In the genomic region with DNA sequence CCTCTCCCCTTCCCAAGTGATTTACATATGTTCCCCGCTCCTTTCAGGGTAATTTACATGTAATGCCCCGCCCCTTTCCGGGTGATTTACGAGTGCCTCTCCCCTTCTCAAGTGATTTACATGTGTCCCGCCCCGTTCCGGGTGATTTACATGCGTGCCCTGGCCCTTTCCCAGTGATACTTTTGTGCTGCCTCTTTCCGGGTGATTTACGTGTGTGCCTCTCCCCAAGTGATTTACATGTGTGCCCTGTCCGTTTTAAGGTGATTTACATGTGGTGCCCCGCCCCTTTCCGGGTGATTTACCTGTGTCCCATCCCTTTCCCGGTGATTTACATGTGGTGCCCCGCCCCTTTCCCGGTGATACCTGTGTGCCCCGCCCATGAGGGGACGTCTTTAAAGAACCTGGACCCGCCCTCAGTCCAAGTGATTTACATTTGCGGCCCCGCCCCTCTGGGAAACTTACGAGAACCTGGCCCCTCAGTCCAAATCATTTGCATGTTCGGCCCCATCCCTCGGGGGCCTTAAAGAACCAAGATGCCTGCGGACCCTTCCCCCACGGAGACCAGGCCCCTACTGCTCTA, we compare ENCODE assay signal across 8 cellular contexts. TPM values are rescaled to one million over a fixed set of nuclear protein-coding genes. Genes with fewer than 3 reads are reported as not detected.
A peak's percentile ranks its signal among the peaks of the same experiment; 100 is the strongest.
DNase-seq lines count a peak whose midpoint lies in the region; ATAC-seq and TF ChIP-seq lines count a peak whose summit lies in the region.

No MANE protein-coding gene starts in this region.

- ATAC-seq in GM18870 (IDR thresholded peaks at IDR 0.05; ENCODE audit: unreplicated experiment) (peak; percentile 63), HG03103 (IDR thresholded peaks at IDR 0.05; ENCODE audit: low read depth, unreplicated experiment) (peak; percentile 34)

- intact Hi-C loops in A673 (cut with micrococcal nuclease; ENCODE audit: unreplicated experiment) = no loop called here

- no TSS peak for BruUV-seq in A673 (replicated peaks; lab: Mats Ljungman, UMichigan)

- H3K27ac ChIP-seq in A673 (ENCODE audit: low read depth, low read length, poor library complexity, severe bottlenecking) = peak overlapping the region; percentile 97

- CTCF ChIA-PET in A673 (lab: Charles Lee) = no interaction called here

- POLR2A ChIA-PET in A673 (lab: Charles Lee; ENCODE audit: low non-redundant PET) = interaction anchor here (1.0 kb wide), 1 partner anchor 9 kb away, joined by 3 read pairs; a partner anchor contains a TSS

- H3K27me3 ChIP-seq in A673 (replicated peaks; ENCODE audit: insufficient read depth, low read depth, low read length, poor library complexity) = no peaks in the 10 kb centered on the region

- peak overlapping the region; percentile 66 for H3K4me3 ChIP-seq in A673 (ENCODE audit: low read depth, low read length, poor library complexity, severe bottlenecking)

- no peak for TF ChIP-seq CTCF in A673 (conservative IDR thresholded peaks at IDR 0.05; ENCODE audit: low read depth, low read length)

- peaks cover 17% of the 10 kb centered on the region for H3K36me3 ChIP-seq in A673 (ENCODE audit: insufficient read depth, low read length, poor library complexity, severe bottlenecking)

- no peaks in the 10 kb centered on the region for H3K9me3 ChIP-seq in A673 (ENCODE audit: low read depth, low read length, poor library complexity, severe bottlenecking)

- DNase-seq in A673 (ENCODE audit: low spot score) (peak; percentile 95), NCI-H226 (peak; percentile 93), cerebellum (ENCODE audit: low spot score) (peak; percentile 86), kidney glomerular epithelial cell (lab: John Stamatoyannopoulos, UW) (peak; percentile 95)
- DNase-seq in activated CD4-positive, alpha-beta T cell treated with anti-CD3 and anti-CD28 coated beads for 1 hour = peak; percentile 61
- peak; percentile 72 for DNase-seq in stimulated activated CD4-positive, alpha-beta T cell treated with anti-CD3 and anti-CD28 coated beads, Interleukin-2, amount 100 ng/mL, for 4 hours (ENCODE audit: low read depth)

- peaks cover 40% of the 10 kb centered on the region for H3K4me1 ChIP-seq in A673 (ENCODE audit: insufficient read depth, low read length, poor library complexity, severe bottlenecking)

RNA-seq across cellular contexts. Expression of a gene that starts 0.6 kb away (rescaled TPM):
- total RNA-seq in A673 (2021) = 4.2 and 4.3 TPM in 2 replicates
- 1.3 TPM for total RNA-seq in cerebellum

RNA-seq across cellular contexts. Expression of a gene that starts 9.0 kb away (rescaled TPM):
- total RNA-seq in A673 (2021) = 111 and 119 TPM in 2 replicates
- 3.9 TPM for total RNA-seq in cerebellum

RNA-seq across cellular contexts. Expression of a gene that starts 15.1 kb away (rescaled TPM):
- total RNA-seq in A673 (2021) (129 and 149 TPM in 2 replicates), cerebellum (49.7 TPM)

RNA-seq across cellular contexts. Expression of a gene that starts 38.5 kb away (rescaled TPM):
- total RNA-seq in A673 (2021) (not detected in 2 replicates), cerebellum (not detected)

RNA-seq across cellular contexts. Expression of a gene that starts 48.9 kb away (rescaled TPM):
- total RNA-seq in A673 (2021) (3.0 and 3.2 TPM in 2 replicates), cerebellum (119 TPM)

Comparison
In these comparisons a context has a peak if more than half of its experiments do, and no peak if none do; other contexts are left out.
1. Peak in every context shown above with its lines: DNase-seq, ATAC-seq, H3K4me3 ChIP-seq and H3K27ac ChIP-seq.
2. RNA of a gene that starts 9.0 kb away (total RNA-seq): 111 to 119 TPM in A673; 3.9 TPM in cerebellum (single experiment); every median in the first group is over 10 times any median in the second.